Comparison of ENCODE assay signal across 1 cellular context in genomic region chr5:88503065-88503394, GRCh38.
TF ChIP-seq lines count a peak whose summit lies in the region.

No MANE protein-coding gene starts in this region.

TF ChIP-seq in GM23338, 12 proteins besides CTCF, POLR2A, EP300 and RAD21 (continued from another document):
- TF ChIP-seq ETS1 (IDR thresholded peaks at IDR 0.05) (no peak), CREB1 (CRISPR knock-in tag; IDR thresholded peaks at IDR 0.05; ENCODE audit: low read depth) (no peak), EZH2phosphoT487 (IDR thresholded peaks at IDR 0.05; ENCODE audit: unreplicated experiment) (no peak), ZNF331 (CRISPR knock-in tag; IDR thresholded peaks at IDR 0.05; ENCODE audit: low read depth) (no peak), REST (IDR thresholded peaks at IDR 0.05; ENCODE audit: unreplicated experiment) (no peak)
TF ChIP-seq in GM23338: peak in this region for 0.
